Comparison of ENCODE assay signal across 9 cellular contexts in the genomic region with DNA sequence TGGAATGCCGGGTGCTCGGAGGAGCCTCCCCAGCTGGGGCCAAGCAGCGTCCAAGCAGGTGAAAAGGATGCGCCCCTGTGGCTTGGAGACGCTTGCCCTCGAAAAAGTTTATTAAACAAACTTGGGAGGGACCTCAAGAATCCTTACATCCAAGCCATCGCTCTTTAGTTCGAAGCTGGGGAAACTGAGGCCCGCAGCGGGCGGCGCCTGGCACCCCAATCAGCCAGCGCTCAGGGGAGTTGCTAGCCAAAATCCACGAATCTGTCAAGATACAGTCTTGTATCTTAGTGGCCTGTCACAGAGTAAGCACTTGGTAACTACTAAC. TPM values are rescaled to one million over a fixed set of nuclear protein-coding genes. Genes with fewer than 3 reads are reported as not detected.
DNase-seq lines count a peak whose midpoint lies in the region; ATAC-seq and TF ChIP-seq lines count a peak whose summit lies in the region.
"Had no signal": no experiment of that assay in that cellular context is flagged by ENCODE, and none has a peak within 500 bp of the region (broad histone marks: within the 10 kb centered on the region; RNA-seq: fewer than 3 reads in every experiment).

No MANE protein-coding gene starts in this region.

- intact Hi-C loops in left ventricle myocardium inferior (cut with micrococcal nuclease), result loop anchor here (2.0 kb wide), 1 partner anchor 84 kb away; no protein-coding TSS in a partner anchor
- intact Hi-C loops in left cardiac atrium (cut with DNase I), result loop anchor here (1.0 to 10.0 kb wide), 4 partner anchors 84 to 402 kb away; no protein-coding TSS in a partner anchor
- intact Hi-C loops in upper lobe of right lung (cut with DNase I), result no loop called here

- H3K27ac ChIP-seq in left ventricle myocardium inferior (replicated peaks) (peak overlapping the region; percentile 89), brain microvascular endothelial cell (no peak overlapping the region), mesodermal cell (ENCODE audit: low read depth, low read length, severe bottlenecking) (no peak overlapping the region), upper lobe of right lung (peak overlapping the region; percentile 86)

- in situ Hi-C loops in brain microvascular endothelial cell (cut with HindIII; ENCODE audit: low pct_ligation_motif_present, low sequenced_read_pairs), result loop anchor here (10.0 kb wide), 1 partner anchor 402 kb away; no protein-coding TSS in a partner anchor

- WGBS in mesodermal cell (ENCODE audit: insufficient coverage in 2 of 2), 2 experiments, result 40 to 42% methylated on average over 11 to 14 of the region's 14 CpGs

- DNase-seq in left ventricle myocardium inferior (no peak), left cardiac atrium (no peak), brain microvascular endothelial cell (no peak), upper lobe of right lung (no peak), HUDEP-2 (lab: John Stamatoyannopoulos, UW; ENCODE audit: unreplicated experiment in 76 of 76) (no peak)

- H3K4me3 ChIP-seq in left ventricle myocardium inferior, result peak overlapping the region; percentile 96
- peak overlapping the region; percentile 73 for H3K4me3 ChIP-seq in brain microvascular endothelial cell (ENCODE audit: low read depth, low read length)
- peak overlapping the region; percentile 66 for H3K4me3 ChIP-seq in mesodermal cell (ENCODE audit: extremely low read depth, insufficient read depth, low read length, poor library complexity, severe bottlenecking)
- H3K4me3 ChIP-seq in upper lobe of right lung, result peak overlapping the region; percentile 84

- peak; percentile 6 for TF ChIP-seq CTCF in left ventricle myocardium inferior (IDR thresholded peaks at IDR 0.05; ENCODE audit: borderline replicate concordance)
- TF ChIP-seq CTCF in brain microvascular endothelial cell (IDR thresholded peaks at IDR 0.05; ENCODE audit: low read depth, low read length, missing control alignments), result no peak
- TF ChIP-seq CTCF in upper lobe of right lung (IDR thresholded peaks at IDR 0.05), result no peak

- H3K9me3 ChIP-seq in left ventricle myocardium inferior (replicated peaks) (no peaks in the 10 kb centered on the region), mesodermal cell (ENCODE audit: control insufficient read depth, low read length) (no peaks in the 10 kb centered on the region), upper lobe of right lung (no peaks in the 10 kb centered on the region)

- H3K27me3 ChIP-seq in left ventricle myocardium inferior (ENCODE audit: low read depth), result no peaks in the 10 kb centered on the region
- H3K27me3 ChIP-seq in brain microvascular endothelial cell (replicated peaks), result no peaks in the 10 kb centered on the region
- H3K27me3 ChIP-seq in upper lobe of right lung, result no peaks in the 10 kb centered on the region

- ATAC-seq in left cardiac atrium, result no peak
- ATAC-seq in upper lobe of right lung, result no peak
- ATAC-seq in HG03108 (IDR thresholded peaks at IDR 0.05; ENCODE audit: unreplicated experiment), result no peak
- ATAC-seq in GM19397 (IDR thresholded peaks at IDR 0.05; ENCODE audit: unreplicated experiment), result no peak

- H3K36me3 ChIP-seq in left ventricle myocardium inferior, result no peaks in the 10 kb centered on the region
- H3K36me3 ChIP-seq in brain microvascular endothelial cell (replicated peaks), result no peaks in the 10 kb centered on the region
- H3K36me3 ChIP-seq in mesodermal cell (ENCODE audit: control insufficient read depth, insufficient read depth, low read length), result no peaks in the 10 kb centered on the region
- H3K36me3 ChIP-seq in upper lobe of right lung, result no peaks in the 10 kb centered on the region

- H3K4me1 ChIP-seq in left ventricle myocardium inferior (peaks cover 18% of the 10 kb centered on the region), mesodermal cell (ENCODE audit: control insufficient read depth, insufficient read depth, low read length, poor library complexity, severe bottlenecking) (peaks cover 7% of the 10 kb centered on the region), upper lobe of right lung (no peaks in the 10 kb centered on the region)

RNA-seq across cellular contexts. Expression of a gene that starts 0.6 kb away (rescaled TPM):
- total RNA-seq in left ventricle myocardium inferior, result 8.8 TPM
- 1 to 10 TPM; 7.3 to 8.4 TPM for total RNA-seq in left cardiac atrium
- 21.5 TPM for polyA plus RNA-seq in mesodermal cell (2013, experiment 1 of 2)
- polyA plus RNA-seq in mesodermal cell (2013, experiment 2 of 2), result 18.5 TPM
- 9.9 TPM for total RNA-seq in upper lobe of right lung

RNA-seq across cellular contexts. Expression of a gene that starts 15.2 kb away (rescaled TPM):
- total RNA-seq in left ventricle myocardium inferior, result 11.4 TPM
- total RNA-seq in left cardiac atrium, result 10 to 100 TPM; 13.8 to 15.1 TPM
- polyA plus RNA-seq in mesodermal cell (2013, experiment 1 of 2), result 20.5 TPM
- polyA plus RNA-seq in mesodermal cell (2013, experiment 2 of 2), result 19.8 TPM
- total RNA-seq in upper lobe of right lung, result 25.7 TPM

RNA-seq across cellular contexts. Expression of a gene that starts 23.9 kb away (rescaled TPM):
- total RNA-seq in left ventricle myocardium inferior, result 65.6 TPM
- 100 to 1,000 TPM in 1 of 2 donors, 10 to 100 TPM in 1; 44.8 to 104 TPM for total RNA-seq in left cardiac atrium
- polyA plus RNA-seq in mesodermal cell (2013, experiment 1 of 2), result 9.2 TPM
- 11.0 TPM for polyA plus RNA-seq in mesodermal cell (2013, experiment 2 of 2)
- total RNA-seq in upper lobe of right lung, result 270 TPM
- total RNA-seq: pulmonary artery endothelial cell had no signal

RNA-seq across cellular contexts. Expression of a gene that starts 48.0 kb away (rescaled TPM):
- total RNA-seq in left ventricle myocardium inferior, result 1.6 TPM
- 1 to 10 TPM; 2.5 to 6.8 TPM for total RNA-seq in left cardiac atrium
- polyA plus RNA-seq in mesodermal cell (2013, experiment 1 of 2), result 0.88 TPM
- polyA plus RNA-seq in mesodermal cell (2013, experiment 2 of 2), result 0.66 TPM
- 1.6 TPM for total RNA-seq in upper lobe of right lung

Comparison
In these comparisons a context has a peak if more than half of its experiments do, and no peak if none do; other contexts are left out.
1. H3K27ac ChIP-seq: peak in left ventricle myocardium inferior (single experiment) and upper lobe of right lung (single experiment); none in brain microvascular endothelial cell (single experiment) and mesodermal cell (single experiment).
2. Peak in every context shown above with its lines, with median percentiles within 50 percentile points of each other: H3K4me3 ChIP-seq.